ENCODE assay signal across 10 cellular contexts in genomic region chr10:4345842-4346241, GRCh38.
A peak's percentile ranks its signal among the peaks of the same experiment; 100 is the strongest.
DNase-seq lines count a peak whose midpoint lies in the region; ATAC-seq and TF ChIP-seq lines count a peak whose summit lies in the region.
"Had no signal": no experiment of that assay in that cellular context is flagged by ENCODE, and none has a peak within 500 bp of the region (broad histone marks: within the 10 kb centered on the region; RNA-seq: fewer than 3 reads in every experiment).

No MANE protein-coding gene starts in this region.

- no peak for TF ChIP-seq POLR2A in vagina (IDR thresholded peaks at IDR 0.05)

- no peak overlapping the region for H2AFZ ChIP-seq in parathyroid adenoma

- H3K9ac ChIP-seq in parathyroid adenoma (no peak overlapping the region), endodermal cell (ENCODE audit: extremely low read depth, low read length, poor library complexity, severe bottlenecking) (no peak overlapping the region)

- 89 to 97% methylated on average over 1 of the region's 1 CpG for WGBS in endodermal cell (ENCODE audit: insufficient coverage in 1 of 2, insufficient read length in 1 of 2), 2 experiments

- TF ChIP-seq CTCF in parathyroid adenoma (IDR thresholded peaks at IDR 0.05) (no peak), vagina (IDR thresholded peaks at IDR 0.05) (no peak), endodermal cell (conservative IDR thresholded peaks at IDR 0.05) (no peak)

- no peak for ATAC-seq in activated T-helper 17 cell treated with anti-CD3 and anti-CD28 coated beads, Interleukin-2, amount 50 U/mL, for 72 hours (replicated peaks)
- ATAC-seq in GM19397 (IDR thresholded peaks at IDR 0.05; ENCODE audit: unreplicated experiment) = no peak

- H3K4me1 ChIP-seq in parathyroid adenoma (no peaks in the 10 kb centered on the region), vagina (peaks cover 17% of the 10 kb centered on the region), endodermal cell (ENCODE audit: control insufficient read depth, insufficient read depth, low read length) (no peaks in the 10 kb centered on the region)

- H3K4me2 ChIP-seq in parathyroid adenoma (ENCODE audit: low read length) = no peak overlapping the region

- DNase-seq in fibroblast of peridontal ligament (ENCODE audit: extremely low read depth) (peak; percentile 76), vagina (ENCODE audit: extremely low spot score in 2 of 2) (no peak), cerebellar nuclear complex (lab: John Stamatoyannopoulos, UW) (no peak), endodermal cell (no peak)
- DNase-seq: activated CD4-positive, alpha-beta memory T cell treated with anti-CD3 and anti-CD28 coated beads, Interleukin-2, amount 10 ng/mL, durations not matched to agents 7 days and 5 days; stimulated activated CD4-positive, alpha-beta T cell treated with anti-CD3 and anti-CD28 coated beads, Interleukin-2, amount 100 ng/mL, for 24 hours had no signal

- intact Hi-C loops in vagina (cut with DNase I) = no loop called here

- no peak overlapping the region for H3K4me3 ChIP-seq in parathyroid adenoma (ENCODE audit: low read depth, low read length)
- H3K4me3 ChIP-seq in vagina = no peak overlapping the region
- no peak overlapping the region for H3K4me3 ChIP-seq in endodermal cell (ENCODE audit: low read length)

- no peaks in the 10 kb centered on the region for H3K36me3 ChIP-seq in parathyroid adenoma (ENCODE audit: control insufficient read depth, insufficient read depth, low read length)
- no peaks in the 10 kb centered on the region for H3K36me3 ChIP-seq in vagina
- H3K36me3 ChIP-seq in endodermal cell (ENCODE audit: control insufficient read depth, insufficient read depth, low read length) = no peaks in the 10 kb centered on the region

- peak overlapping the region; percentile 40 for H3K27ac Mint-ChIP-seq in activated T-helper 17 cell treated with anti-CD3 and anti-CD28 coated beads, Interleukin-2, amount 50 U/mL, for 72 hours
- H3K27ac Mint-ChIP-seq in endodermal cell = no peak overlapping the region
- H3K27ac Mint-ChIP-seq: activated CD4-positive, alpha-beta memory T cell treated with anti-CD3 and anti-CD28 coated beads, Interleukin-2, amount 10 ng/mL, durations not matched to agents 7 days and 5 days; progenitor cell of endocrine pancreas had no signal

- H3K27me3 Mint-ChIP-seq in activated T-helper 17 cell treated with anti-CD3 and anti-CD28 coated beads, Interleukin-2, amount 50 U/mL, for 72 hours = no peaks in the 10 kb centered on the region
- H3K27me3 Mint-ChIP-seq in endodermal cell (ENCODE audit: insufficient read depth) = no peaks in the 10 kb centered on the region
- H3K27me3 Mint-ChIP-seq: activated CD4-positive, alpha-beta memory T cell treated with anti-CD3 and anti-CD28 coated beads, Interleukin-2, amount 10 ng/mL, durations not matched to agents 7 days and 5 days; progenitor cell of endocrine pancreas had no signal

- H3K79me2 ChIP-seq in parathyroid adenoma = no peaks in the 10 kb centered on the region

- H3K4me3 Mint-ChIP-seq in activated T-helper 17 cell treated with anti-CD3 and anti-CD28 coated beads, Interleukin-2, amount 50 U/mL, for 72 hours = no peak overlapping the region
- no peak overlapping the region for H3K4me3 Mint-ChIP-seq in endodermal cell
- H3K4me3 Mint-ChIP-seq: activated CD4-positive, alpha-beta memory T cell treated with anti-CD3 and anti-CD28 coated beads, Interleukin-2, amount 10 ng/mL, durations not matched to agents 7 days and 5 days had no signal

- H3K27ac ChIP-seq in parathyroid adenoma (peak overlapping the region; percentile 24), vagina (peak overlapping the region; percentile 32), endodermal cell (ENCODE audit: low read depth, low read length) (no peak overlapping the region)

- H3K9me3 ChIP-seq in parathyroid adenoma (ENCODE audit: control insufficient read depth, low read length) (no peaks in the 10 kb centered on the region), vagina (no peaks in the 10 kb centered on the region), endodermal cell (ENCODE audit: control insufficient read depth, low read length) (no peaks in the 10 kb centered on the region)

- H3K27me3 ChIP-seq in parathyroid adenoma (ENCODE audit: control insufficient read depth, insufficient read depth, low read length) (no peaks in the 10 kb centered on the region), vagina (no peaks in the 10 kb centered on the region), endodermal cell (ENCODE audit: control insufficient read depth, insufficient read depth, low read length, poor library complexity, severe bottlenecking) (no peaks in the 10 kb centered on the region)

- H3K9me3 Mint-ChIP-seq in activated T-helper 17 cell treated with anti-CD3 and anti-CD28 coated beads, Interleukin-2, amount 50 U/mL, for 72 hours = no peaks in the 10 kb centered on the region
- no peaks in the 10 kb centered on the region for H3K9me3 Mint-ChIP-seq in endodermal cell

- H3K4me1 Mint-ChIP-seq in activated T-helper 17 cell treated with anti-CD3 and anti-CD28 coated beads, Interleukin-2, amount 50 U/mL, for 72 hours = peaks cover 12% of the 10 kb centered on the region
- peaks cover 2% of the 10 kb centered on the region for H3K4me1 Mint-ChIP-seq in endodermal cell

- H3K36me3 Mint-ChIP-seq in activated T-helper 17 cell treated with anti-CD3 and anti-CD28 coated beads, Interleukin-2, amount 50 U/mL, for 72 hours (ENCODE audit: low read depth) = no peaks in the 10 kb centered on the region
- H3K36me3 Mint-ChIP-seq in endodermal cell (ENCODE audit: low read depth) = no peaks in the 10 kb centered on the region
